In the genomic region with DNA sequence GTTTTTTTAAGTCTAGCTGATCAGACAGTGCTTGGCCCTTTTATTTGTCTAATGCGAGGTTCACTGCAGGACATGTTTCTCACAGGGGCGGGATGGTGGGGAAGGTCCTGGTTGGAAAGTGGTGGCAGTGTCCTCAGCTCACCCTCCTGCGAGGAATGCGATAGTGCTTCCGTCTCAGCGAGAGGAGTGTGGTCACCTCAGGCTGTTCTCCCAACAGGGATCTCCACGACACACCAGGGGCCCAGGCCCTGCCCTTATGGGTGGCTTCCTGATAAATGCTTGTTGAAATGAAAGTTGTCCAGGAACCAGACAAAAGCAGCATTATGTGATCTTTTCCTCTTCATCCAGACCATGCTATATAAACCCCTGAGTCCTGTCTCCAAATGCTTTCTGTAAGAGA, we compare ENCODE assay signal across 21 cellular contexts.
DNase-seq lines count a peak whose midpoint lies in the region; ATAC-seq and TF ChIP-seq lines count a peak whose summit lies in the region.
"Had no signal": no experiment of that assay in that cellular context is flagged by ENCODE, and none has a peak within 500 bp of the region (broad histone marks: within the 10 kb centered on the region; RNA-seq: fewer than 3 reads in every experiment).

No MANE protein-coding gene starts in this region.

- peak; percentile 59 for DNase-seq in CMK (ENCODE audit: low read depth)
- DNase-seq in RPMI7951 (ENCODE audit: low read depth) = peak; percentile 42
- DNase-seq in foreskin melanocyte = peak; percentile 58
- DNase-seq in neuronal stem cell (ENCODE audit: low spot score) = no peak
- no peak for DNase-seq in GM10248 (ENCODE audit: extremely low spot score)
- no peak for DNase-seq in stimulated activated CD4-positive, alpha-beta T cell treated with anti-CD3 and anti-CD28 coated beads, Interleukin-15, amount 100 ng/mL, for 24 hours
- no peak for DNase-seq in SIG-M5 treated with dmso at 0.1 percent for 504 hours (lab: John Stamatoyannopoulos, UW; ENCODE audit: unreplicated experiment)
- DNase-seq: activated CD4-positive, alpha-beta T cell treated with anti-CD3 and anti-CD28 coated beads, Interleukin-2, amount 10 ng/mL, durations not matched to agents 7 days and 5 days; activated naive CD4-positive, alpha-beta T cell treated with anti-CD3 and anti-CD28 coated beads for 36 hours; activated T-cell treated with anti-CD3 and anti-CD28 coated beads for 4 hours; body of pancreas; dorsolateral prefrontal cortex; NCI-H2029; NCI-H526 treated with DMSO at 0.1 percent for 48 hours; ovary; SK-N-SH; stimulated activated CD4-positive, alpha-beta T cell treated with anti-CD3 and anti-CD28 coated beads, Interleukin-4, amount 100 ng/mL, for 24 hours had no signal

- no peak overlapping the region for H3K9ac ChIP-seq in neuronal stem cell (ENCODE audit: low read depth, low read length, poor library complexity)
- H3K9ac ChIP-seq: SK-N-SH had no signal

- no peaks in the 10 kb centered on the region for H3K9me3 ChIP-seq in neuronal stem cell (replicated peaks in 1 of 2; ENCODE audit: control insufficient read depth in 2 of 2, insufficient read depth in 1 of 2, low read depth in 1 of 2, low read length in 2 of 2)
- H3K9me3 ChIP-seq: body of pancreas, ovary, SK-N-SH, thoracic aorta had no signal

- H3K4me1 ChIP-seq in neuronal stem cell (ENCODE audit: control insufficient read depth in 2 of 2, insufficient read depth in 1 of 2, low read depth in 1 of 2, low read length in 2 of 2) = peaks cover 0 to 6% of the 10 kb centered on the region in 2 donors
- H3K4me1 ChIP-seq: body of pancreas had no signal

- H3K27me3 ChIP-seq in neuronal stem cell (ENCODE audit: control insufficient read depth in 3 of 3, insufficient read depth in 3 of 3, low read depth in 1 of 3, low read length in 3 of 3) = peaks cover 0 to 2% (median 0%) of the 10 kb centered on the region in 3 experiments
- H3K27me3 ChIP-seq: body of pancreas, dorsolateral prefrontal cortex, ovary had no signal

- no peak overlapping the region for H3K4me2 ChIP-seq in neuronal stem cell (ENCODE audit: insufficient read depth, low read length, poor library complexity, severe bottlenecking)
- H3K4me2 ChIP-seq: SK-N-SH had no signal

- H3K23ac ChIP-seq in neuronal stem cell (ENCODE audit: low read depth, low read length, poor library complexity) = peak overlapping the region; percentile 87

- peaks cover 2% of the 10 kb centered on the region for H3K79me1 ChIP-seq in neuronal stem cell (ENCODE audit: low read depth, low read length)

- H3K18ac ChIP-seq in neuronal stem cell (ENCODE audit: low read length) = no peak overlapping the region

- H2AK5ac ChIP-seq in neuronal stem cell (ENCODE audit: low read depth, low read length) = no peak overlapping the region

- TF ChIP-seq CTCF in GM10248 (IDR thresholded peaks at IDR 0.05; ENCODE audit: control extremely low read depth, extremely low read depth, low read depth, missing control alignments) = no peak

- WGBS in neuronal stem cell (ENCODE audit: extremely low coverage in 2 of 2, insufficient read length in 2 of 2, insufficient replicate concordance in 1 of 2), 2 donors = no CpG with 5 or more reads among the region's 7 CpGs

- H2BK120ac ChIP-seq in neuronal stem cell (ENCODE audit: low read depth, low read length) = no peak overlapping the region

- H4K91ac ChIP-seq in neuronal stem cell (ENCODE audit: low read depth, low read length, poor library complexity) = no peak overlapping the region

- POLR2A ChIA-PET in GM10248 (lab: Yijun Ruan, JAX) = no interaction called here

- peaks cover 9 to 90% of the 10 kb centered on the region in 2 donors for H3K36me3 ChIP-seq in neuronal stem cell (replicated peaks in 1 of 2; ENCODE audit: control insufficient read depth in 2 of 2, insufficient read depth in 2 of 2, low read length in 2 of 2)
- H3K36me3 ChIP-seq: ovary, thoracic aorta had no signal

- no peak overlapping the region for H3K4ac ChIP-seq in neuronal stem cell (ENCODE audit: low read length)

- no peak overlapping the region for H3K27ac ChIP-seq in neuronal stem cell (replicated peaks; ENCODE audit: low read length)
- H3K27ac ChIP-seq: body of pancreas, ovary, skin epidermis, thoracic aorta had no signal

- no peak overlapping the region for H3K14ac ChIP-seq in neuronal stem cell (ENCODE audit: low read length)

- no peak overlapping the region for H2BK15ac ChIP-seq in neuronal stem cell (ENCODE audit: low read length)

- H2BK5ac ChIP-seq in neuronal stem cell (ENCODE audit: low read length) = no peak overlapping the region

- no peak for ATAC-seq in HG03460 (IDR thresholded peaks at IDR 0.05; ENCODE audit: unreplicated experiment)
- ATAC-seq: body of pancreas, esophagus mucosa had no signal

- no peak overlapping the region for H4K8ac ChIP-seq in neuronal stem cell (ENCODE audit: low read depth, low read length)

- no peak overlapping the region for H2BK12ac ChIP-seq in neuronal stem cell (ENCODE audit: low read length)

- CTCF ChIA-PET in GM10248 (lab: Yijun Ruan, JAX) = interaction anchor here (0.8 to 2.2 kb wide), 3 partner anchors 10 to 90 kb away, joined by 3 to 4 read pairs (median 3); no protein-coding TSS in a partner anchor

- H2AFZ ChIP-seq in neuronal stem cell (ENCODE audit: low read length) = no peak overlapping the region

- peak overlapping the region in 1 of 2 donors; percentile 56 for H3K4me3 ChIP-seq in neuronal stem cell (ENCODE audit: low read length in 2 of 2)
- H3K4me3 ChIP-seq: body of pancreas, ovary, skin epidermis, thoracic aorta had no signal

Comparison
In these comparisons a context has a peak if more than half of its experiments do, and no peak if none do; other contexts are left out.
1. DNase-seq: peak in CMK (single experiment), RPMI7951 (single experiment) and foreskin melanocyte (single experiment); none in neuronal stem cell (single experiment), GM10248 (single experiment), stimulated activated CD4-positive, alpha-beta T cell treated with anti-CD3 and anti-CD28 coated beads, Interleukin-15, amount 100 ng/mL, for 24 hours (single experiment) and SIG-M5 treated with dmso at 0.1 percent for 504 hours (single experiment).